Comparison of ENCODE assay signal across 9 cellular contexts in the genomic region with DNA sequence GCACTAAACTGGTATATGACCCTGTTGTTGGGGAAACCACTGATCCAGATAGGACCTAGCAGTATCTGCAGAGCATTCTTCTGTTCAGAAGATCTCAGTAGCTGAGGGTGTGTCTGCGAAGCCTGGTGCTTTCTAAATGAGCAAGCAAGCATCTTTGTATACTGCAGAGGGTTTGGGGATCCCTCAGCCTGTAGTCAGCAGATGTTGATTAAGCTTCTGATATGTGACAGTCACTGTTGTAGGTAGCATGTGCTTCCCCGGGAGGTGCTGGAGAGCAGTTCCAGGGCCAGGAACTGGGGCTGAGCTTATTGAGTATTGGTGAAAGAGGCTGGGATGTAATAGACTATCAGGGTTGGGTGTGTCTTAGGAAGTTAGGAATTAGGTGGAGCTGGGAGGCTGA. TPM values are rescaled to one million over a fixed set of nuclear protein-coding genes. Genes with fewer than 3 reads are reported as not detected.
DNase-seq lines count a peak whose midpoint lies in the region; ATAC-seq and TF ChIP-seq lines count a peak whose summit lies in the region.
"Had no signal": no experiment of that assay in that cellular context is flagged by ENCODE, and none has a peak within 500 bp of the region (broad histone marks: within the 10 kb centered on the region; RNA-seq: fewer than 3 reads in every experiment).

No MANE protein-coding gene starts in this region.

- no peaks in the 10 kb centered on the region for H3K27me3 ChIP-seq in left ventricle myocardium inferior (ENCODE audit: low read depth)
- no peaks in the 10 kb centered on the region for H3K27me3 ChIP-seq in fibroblast of lung (ENCODE audit: control insufficient read depth, insufficient read depth, low read length)

- H3K27ac Mint-ChIP-seq in T-helper 1 cell treated with Interleukin-12 subunit alpha and Interleukin-12 subunit beta and Interleukin-4 antibody, amounts not matched to agents 30 μg/mL and 1 μg/mL, for 36 hours, result peak overlapping the region; percentile 75
- H3K27ac Mint-ChIP-seq in stimulated activated effector memory CD8-positive, alpha-beta T cell treated with anti-CD3 and anti-CD28 coated beads, Interleukin-12 subunit alpha, Interleukin-12 subunit beta, amount 100 ng/mL, for 72 hours, result peak overlapping the region; percentile 99

- no peak overlapping the region for H3K9ac ChIP-seq in fibroblast of lung (ENCODE audit: insufficient read depth, low read length)

- no peaks in the 10 kb centered on the region for H3K9me3 ChIP-seq in left ventricle myocardium inferior (replicated peaks)
- no peaks in the 10 kb centered on the region for H3K9me3 ChIP-seq in fibroblast of lung (ENCODE audit: control insufficient read depth, insufficient read depth, low read depth, low read length)

- H3K36me3 ChIP-seq in left ventricle myocardium inferior (peaks cover 35% of the 10 kb centered on the region), fibroblast of lung (ENCODE audit: control insufficient read depth, insufficient read depth, low read length) (peaks cover 10% of the 10 kb centered on the region)

- peaks cover 15% of the 10 kb centered on the region for H3K36me3 Mint-ChIP-seq in T-helper 1 cell treated with Interleukin-12 subunit alpha and Interleukin-12 subunit beta and Interleukin-4 antibody, amounts not matched to agents 30 μg/mL and 1 μg/mL, for 36 hours (ENCODE audit: low read depth)
- H3K36me3 Mint-ChIP-seq in stimulated activated effector memory CD8-positive, alpha-beta T cell treated with anti-CD3 and anti-CD28 coated beads, Interleukin-12 subunit alpha, Interleukin-12 subunit beta, amount 100 ng/mL, for 72 hours, result peaks cover 70% of the 10 kb centered on the region

- H3K9me3 Mint-ChIP-seq in T-helper 1 cell treated with Interleukin-12 subunit alpha and Interleukin-12 subunit beta and Interleukin-4 antibody, amounts not matched to agents 30 μg/mL and 1 μg/mL, for 36 hours, result no peaks in the 10 kb centered on the region
- H3K9me3 Mint-ChIP-seq in stimulated activated effector memory CD8-positive, alpha-beta T cell treated with anti-CD3 and anti-CD28 coated beads, Interleukin-12 subunit alpha, Interleukin-12 subunit beta, amount 100 ng/mL, for 72 hours, result no peaks in the 10 kb centered on the region

- H3K4me3 ChIP-seq in left ventricle myocardium inferior (peak overlapping the region; percentile 98), fibroblast of lung (replicated peaks in 1 of 4; ENCODE audit: control extremely low read depth in 1 of 4, insufficient read depth in 1 of 4, low read depth in 3 of 4, low read length in 4 of 4) (peak overlapping the region; percentile 80 to 99 (median 95))

- ATAC-seq in Right ventricle myocardium superior (ENCODE audit: poor library complexity), result no peak
- ATAC-seq in stimulated activated effector memory CD8-positive, alpha-beta T cell treated with anti-CD3 and anti-CD28 coated beads, Interleukin-12 subunit alpha, Interleukin-12 subunit beta, amount 100 ng/mL, for 72 hours, result no peak
- no peak for ATAC-seq in HG02642 (IDR thresholded peaks at IDR 0.05; ENCODE audit: poor library complexity, unreplicated experiment)

- no peak for TF ChIP-seq CTCF in left ventricle myocardium inferior (IDR thresholded peaks at IDR 0.05; ENCODE audit: borderline replicate concordance)
- TF ChIP-seq CTCF in fibroblast of lung (conservative IDR thresholded peaks at IDR 0.05 in 1 of 2, IDR thresholded peaks at IDR 0.05 in 1 of 2; ENCODE audit: low read depth in 1 of 2, low read length in 2 of 2), result no peak

- H3K4me2 ChIP-seq in fibroblast of lung (ENCODE audit: extremely low read depth, insufficient read depth, low read length), result peak overlapping the region; percentile 94

- no peak overlapping the region for H2AFZ ChIP-seq in fibroblast of lung (ENCODE audit: low read length)

- H3K4me3 Mint-ChIP-seq in T-helper 1 cell treated with Interleukin-12 subunit alpha and Interleukin-12 subunit beta and Interleukin-4 antibody, amounts not matched to agents 30 μg/mL and 1 μg/mL, for 36 hours, result peak overlapping the region; percentile 98
- peak overlapping the region; percentile 99 for H3K4me3 Mint-ChIP-seq in stimulated activated effector memory CD8-positive, alpha-beta T cell treated with anti-CD3 and anti-CD28 coated beads, Interleukin-12 subunit alpha, Interleukin-12 subunit beta, amount 100 ng/mL, for 72 hours

- no peaks in the 10 kb centered on the region for H4K20me1 ChIP-seq in fibroblast of lung (ENCODE audit: control insufficient read depth, extremely low read depth, insufficient read depth, low read length)

- intact Hi-C loops in left ventricle myocardium inferior (cut with micrococcal nuclease) (no loop called here), Right ventricle myocardium superior (cut with DNase I) (no loop called here)

- DNase-seq in left ventricle myocardium inferior, result no peak
- no peak for DNase-seq in Right ventricle myocardium superior
- no peak for DNase-seq in fibroblast of lung (ENCODE audit: low read depth in 2 of 2)
- DNase-seq in stimulated activated effector memory CD8-positive, alpha-beta T cell treated with anti-CD3 and anti-CD28 coated beads, Interleukin-12 subunit alpha, Interleukin-12 subunit beta, amount 100 ng/mL, for 72 hours (ENCODE audit: low spot score in 2 of 2), result no peak
- no peak for DNase-seq in NCI-H446 (lab: John Stamatoyannopoulos, UW)
- DNase-seq in GM19238 (ENCODE audit: insufficient read length, low spot score), result no peak
- DNase-seq: NCI-H526 treated with DMSO at 0.1 percent for 48 hours had no signal

- H3K27me3 Mint-ChIP-seq in T-helper 1 cell treated with Interleukin-12 subunit alpha and Interleukin-12 subunit beta and Interleukin-4 antibody, amounts not matched to agents 30 μg/mL and 1 μg/mL, for 36 hours (ENCODE audit: low read depth), result no peaks in the 10 kb centered on the region

- H3K4me1 ChIP-seq in left ventricle myocardium inferior, result peaks cover 62% of the 10 kb centered on the region
- H3K4me1 ChIP-seq in fibroblast of lung (ENCODE audit: control insufficient read depth, extremely low read depth, insufficient read depth, low read length), result peaks cover 4% of the 10 kb centered on the region

- H3K27ac ChIP-seq in left ventricle myocardium inferior (replicated peaks) (no peak overlapping the region), fibroblast of lung (ENCODE audit: insufficient read depth, low read length) (peak overlapping the region; percentile 2)

- peaks cover 39% of the 10 kb centered on the region for H3K4me1 Mint-ChIP-seq in T-helper 1 cell treated with Interleukin-12 subunit alpha and Interleukin-12 subunit beta and Interleukin-4 antibody, amounts not matched to agents 30 μg/mL and 1 μg/mL, for 36 hours (ENCODE audit: low read depth)
- peaks cover 68% of the 10 kb centered on the region for H3K4me1 Mint-ChIP-seq in stimulated activated effector memory CD8-positive, alpha-beta T cell treated with anti-CD3 and anti-CD28 coated beads, Interleukin-12 subunit alpha, Interleukin-12 subunit beta, amount 100 ng/mL, for 72 hours

- H3K79me2 ChIP-seq in fibroblast of lung (ENCODE audit: control insufficient read depth, insufficient read depth, low read length), result peaks cover 53% of the 10 kb centered on the region

RNA-seq across cellular contexts. Expression of gene SCAF1, which starts 1.5 kb away (rescaled TPM):
- 38.8 TPM for total RNA-seq in left ventricle myocardium inferior
- total RNA-seq in Right ventricle myocardium superior, result 42.0 TPM
- 7.4 and 11.9 TPM in 2 replicates for total RNA-seq in fibroblast of lung
- 8.7 and 15.5 TPM in 2 replicates for polyA plus RNA-seq in fibroblast of lung
- polyA plus RNA-seq in fibroblast of lung (2012), result 34.3 and 46.2 TPM in 2 replicates
- 16.0 and 30.5 TPM in 2 replicates for polyA minus RNA-seq in fibroblast of lung (ENCODE audit: low replicate concordance)

RNA-seq across cellular contexts. Expression of gene RRAS, which starts 3.5 kb away (rescaled TPM):
- total RNA-seq in left ventricle myocardium inferior (116 TPM), Right ventricle myocardium superior (105 TPM), fibroblast of lung (34.2 and 60.1 TPM in 2 replicates)
- 92.6 and 129 TPM in 2 replicates for polyA plus RNA-seq in fibroblast of lung
- 144 and 191 TPM in 2 replicates for polyA plus RNA-seq in fibroblast of lung (2012)
- polyA minus RNA-seq in fibroblast of lung (ENCODE audit: low replicate concordance), result 131 and 196 TPM in 2 replicates

RNA-seq across cellular contexts. Expression of gene IRF3, which starts 22.2 kb away (rescaled TPM):
- total RNA-seq in left ventricle myocardium inferior (34.5 TPM), Right ventricle myocardium superior (29.9 TPM), fibroblast of lung (55.2 and 61.1 TPM in 2 replicates)
- 22.0 TPM in 2 replicates for polyA plus RNA-seq in fibroblast of lung
- polyA plus RNA-seq in fibroblast of lung (2012), result 51.0 and 63.9 TPM in 2 replicates
- 93.7 and 106 TPM in 2 replicates for polyA minus RNA-seq in fibroblast of lung (ENCODE audit: low replicate concordance)

RNA-seq across cellular contexts. Expression of gene BCL2L12, which starts 22.3 kb away (rescaled TPM):
- total RNA-seq in left ventricle myocardium inferior, result 11.4 TPM
- 10.8 TPM for total RNA-seq in Right ventricle myocardium superior
- 2.6 and 4.8 TPM in 2 replicates for total RNA-seq in fibroblast of lung
- polyA plus RNA-seq in fibroblast of lung, result 5.0 and 9.8 TPM in 2 replicates
- 16.4 and 30.3 TPM in 2 replicates for polyA plus RNA-seq in fibroblast of lung (2012)
- polyA minus RNA-seq in fibroblast of lung (ENCODE audit: low replicate concordance), result 8.0 and 10.2 TPM in 2 replicates

RNA-seq across cellular contexts. Expression of gene PRMT1, which starts 33.6 kb away (rescaled TPM):
- 112 TPM for total RNA-seq in left ventricle myocardium inferior
- total RNA-seq in Right ventricle myocardium superior, result 110 TPM
- 261 and 298 TPM in 2 replicates for total RNA-seq in fibroblast of lung
- polyA plus RNA-seq in fibroblast of lung, result 184 and 288 TPM in 2 replicates
- 184 and 274 TPM in 2 replicates for polyA plus RNA-seq in fibroblast of lung (2012)
- 306 and 417 TPM in 2 replicates for polyA minus RNA-seq in fibroblast of lung (ENCODE audit: low replicate concordance)
